9 cellular contexts compared by ENCODE assay signal in the genomic region with DNA sequence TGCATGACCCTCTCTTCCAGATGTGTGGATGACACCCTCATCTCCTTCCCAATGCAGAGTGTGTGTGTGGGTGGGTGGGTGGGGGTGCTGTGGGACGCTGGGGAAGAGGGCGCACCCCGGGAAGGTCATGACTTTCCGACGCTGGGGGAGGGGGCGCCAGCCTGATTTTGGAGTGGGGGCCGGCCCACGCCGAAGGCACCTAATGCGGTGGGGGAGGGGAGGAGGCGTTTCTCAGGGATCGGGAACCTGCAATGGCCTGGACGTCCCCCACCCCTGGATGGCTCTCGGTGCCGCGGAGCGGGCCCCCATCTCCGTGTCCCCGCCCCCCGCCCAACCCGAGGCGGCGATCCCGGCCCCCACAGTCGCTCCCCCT. TPM values are rescaled to one million over a fixed set of nuclear protein-coding genes. Genes with fewer than 3 reads are reported as not detected.
DNase-seq lines count a peak whose midpoint lies in the region; ATAC-seq and TF ChIP-seq lines count a peak whose summit lies in the region.
"Had no signal": no experiment of that assay in that cellular context is flagged by ENCODE, and none has a peak within 500 bp of the region (broad histone marks: within the 10 kb centered on the region; RNA-seq: fewer than 3 reads in every experiment).

No MANE protein-coding gene starts in this region.

- H3K9me3 Mint-ChIP-seq in CD8-positive, alpha-beta memory T cell, result peaks cover 0 to 2% (median 0%) of the 10 kb centered on the region in 5 donors
- no peaks in the 10 kb centered on the region for H3K9me3 Mint-ChIP-seq in endothelial cell (ENCODE audit: unreplicated experiment)

- TF ChIP-seq CTCF in Loucy (conservative IDR thresholded peaks at IDR 0.05; ENCODE audit: low read length) (no peak), esophagus muscularis mucosa (IDR thresholded peaks at IDR 0.05) (no peak), psoas muscle (IDR thresholded peaks at IDR 0.05) (no peak), endothelial cell (IDR thresholded peaks at IDR 0.05; ENCODE audit: unreplicated experiment) (no peak)

- H4K20me1 ChIP-seq in Loucy (ENCODE audit: insufficient read depth, low read length, poor library complexity, severe bottlenecking), result no peaks in the 10 kb centered on the region

- TF ChIP-seq POLR2A in esophagus muscularis mucosa (IDR thresholded peaks at IDR 0.05; ENCODE audit: low read depth), result no peak

- intact Hi-C loops in esophagus muscularis mucosa (cut with DNase I), result no loop called here
- intact Hi-C loops in psoas muscle (cut with DNase I), result no loop called here

- H3K36me3 ChIP-seq in CD8-positive, alpha-beta memory T cell (ENCODE audit: insufficient read depth, low read length), result no peaks in the 10 kb centered on the region
- H3K36me3 ChIP-seq in Loucy (ENCODE audit: insufficient read depth, low read length) (no peaks in the 10 kb centered on the region), esophagus muscularis mucosa (no peaks in the 10 kb centered on the region), psoas muscle (ENCODE audit: insufficient read depth in 1 of 2, low read depth in 1 of 2) (no peaks in the 10 kb centered on the region)

- no peak overlapping the region for H3K9ac ChIP-seq in Loucy (ENCODE audit: low read depth, low read length, poor library complexity, severe bottlenecking)

- peaks cover 5% of the 10 kb centered on the region for H3K4me1 ChIP-seq in CD8-positive, alpha-beta memory T cell (ENCODE audit: insufficient read depth, low read length)
- H3K4me1 ChIP-seq in Loucy (ENCODE audit: insufficient read depth, low read length, poor library complexity, severe bottlenecking) (peaks cover 12% of the 10 kb centered on the region), esophagus muscularis mucosa (peaks cover 0 to 21% (median 18%) of the 10 kb centered on the region in 4 donors), psoas muscle (peaks cover 3% of the 10 kb centered on the region)

- H3K27ac ChIP-seq in CD8-positive, alpha-beta memory T cell (ENCODE audit: low read depth, low read length), result no peak overlapping the region
- H3K27ac ChIP-seq in esophagus muscularis mucosa (replicated peaks in 1 of 4), result no peak overlapping the region
- no peak overlapping the region for H3K27ac ChIP-seq in psoas muscle

- H3K36me3 Mint-ChIP-seq in CD8-positive, alpha-beta memory T cell, result peaks cover 0 to 4% (median 2%) of the 10 kb centered on the region in 3 donors
- peaks cover 4% of the 10 kb centered on the region for H3K36me3 Mint-ChIP-seq in endothelial cell (ENCODE audit: low read depth, unreplicated experiment)

- TF ChIP-seq EP300 in esophagus muscularis mucosa (IDR thresholded peaks at IDR 0.05), result no peak

- H2AFZ ChIP-seq in Loucy (ENCODE audit: low read length), result no peak overlapping the region

- peaks cover 8 to 12% (median 9%) of the 10 kb centered on the region in 3 donors for H3K4me1 Mint-ChIP-seq in CD8-positive, alpha-beta memory T cell
- H3K4me1 Mint-ChIP-seq in endothelial cell (ENCODE audit: unreplicated experiment), result peaks cover 5% of the 10 kb centered on the region

- H3K9me2 ChIP-seq in Loucy (replicated peaks; ENCODE audit: low read depth, low read length), result no peaks in the 10 kb centered on the region

- no peak overlapping the region for H3K27ac Mint-ChIP-seq in CD8-positive, alpha-beta memory T cell
- H3K27ac Mint-ChIP-seq in endothelial cell (ENCODE audit: unreplicated experiment), result no peak overlapping the region
- H3K27ac Mint-ChIP-seq: activated CD8-positive, alpha-beta T cell treated with anti-CD3 and anti-CD28 coated beads, Interleukin-2, amount 10 ng/mL, durations not matched to agents 7 days and 5 days had no signal

- DNase-seq in CD8-positive, alpha-beta memory T cell, result no peak
- DNase-seq in esophagus muscularis mucosa (ENCODE audit: extremely low spot score), result no peak
- DNase-seq in psoas muscle, result no peak
- no peak for DNase-seq in NCI-H510A (lab: John Stamatoyannopoulos, UW)
- no peak for DNase-seq in endothelial cell (ENCODE audit: low spot score)
- DNase-seq: activated CD8-positive, alpha-beta T cell treated with anti-CD3 and anti-CD28 coated beads, Interleukin-2, amount 10 ng/mL, durations not matched to agents 7 days and 5 days had no signal

- ATAC-seq in psoas muscle, result no peak
- no peak for ATAC-seq in HG03469 (IDR thresholded peaks at IDR 0.05; ENCODE audit: unreplicated experiment)
- no peak for ATAC-seq in GM21390 (IDR thresholded peaks at IDR 0.05; ENCODE audit: unreplicated experiment)
- ATAC-seq: activated CD8-positive, alpha-beta T cell treated with anti-CD3 and anti-CD28 coated beads, Interleukin-2, amount 10 ng/mL, durations not matched to agents 7 days and 5 days had no signal

- WGBS in esophagus muscularis mucosa, result no CpG with 5 or more reads among the region's 25 CpGs
- WGBS in psoas muscle, 3 donors, result 0 to 4% (median 2%) methylated on average over 4 to 25 of the region's 25 CpGs

- POLR2A ChIA-PET in CD8-positive, alpha-beta memory T cell (lab: Charles Lee), result no interaction called here

- peak overlapping the region; percentile 68 for H3K4me2 ChIP-seq in Loucy (ENCODE audit: low read depth, low read length, poor library complexity, severe bottlenecking)

- no peaks in the 10 kb centered on the region for H3K79me2 ChIP-seq in Loucy (ENCODE audit: insufficient read depth, low read length)

- H3K27me3 Mint-ChIP-seq in CD8-positive, alpha-beta memory T cell, result peaks cover 82 to 89% of the 10 kb centered on the region in 2 donors
- peaks cover 56% of the 10 kb centered on the region for H3K27me3 Mint-ChIP-seq in endothelial cell (ENCODE audit: unreplicated experiment)

- no peaks in the 10 kb centered on the region for H3K9me3 ChIP-seq in CD8-positive, alpha-beta memory T cell (ENCODE audit: low read length)
- H3K9me3 ChIP-seq in Loucy (ENCODE audit: insufficient read depth, low read depth, low read length), result no peaks in the 10 kb centered on the region
- no peaks in the 10 kb centered on the region for H3K9me3 ChIP-seq in esophagus muscularis mucosa
- H3K9me3 ChIP-seq in psoas muscle, result no peaks in the 10 kb centered on the region

- CTCF ChIA-PET in CD8-positive, alpha-beta memory T cell (lab: Charles Lee), result no interaction called here

- H3K4me3 ChIP-seq in CD8-positive, alpha-beta memory T cell (ENCODE audit: low read length), result no peak overlapping the region
- peak overlapping the region; percentile 56 for H3K4me3 ChIP-seq in Loucy (ENCODE audit: low read length, poor library complexity, severe bottlenecking)
- H3K4me3 ChIP-seq in esophagus muscularis mucosa, result peak overlapping the region; percentile 41 to 54 (median 44)
- peak overlapping the region; percentile 47 for H3K4me3 ChIP-seq in psoas muscle

- H3F3A ChIP-seq in Loucy (ENCODE audit: low read depth), result no peaks in the 10 kb centered on the region

- H3K4me3 Mint-ChIP-seq in CD8-positive, alpha-beta memory T cell, result peak overlapping the region in 4 of 7 donors; percentile 37 to 49 (median 41)
- H3K4me3 Mint-ChIP-seq in endothelial cell (ENCODE audit: unreplicated experiment), result no peak overlapping the region
- H3K4me3 Mint-ChIP-seq: activated CD8-positive, alpha-beta T cell treated with anti-CD3 and anti-CD28 coated beads, Interleukin-2, amount 10 ng/mL, durations not matched to agents 7 days and 5 days had no signal

- H3K27me3 ChIP-seq in CD8-positive, alpha-beta memory T cell (ENCODE audit: insufficient read depth, low read length, poor library complexity, severe bottlenecking), result peaks cover 77% of the 10 kb centered on the region
- H3K27me3 ChIP-seq in Loucy (ENCODE audit: insufficient read depth, low read length, poor library complexity, severe bottlenecking) (peaks cover 14% of the 10 kb centered on the region), esophagus muscularis mucosa (peaks cover 2 to 97% (median 26%) of the 10 kb centered on the region in 4 donors), psoas muscle (ENCODE audit: insufficient read depth in 3 of 3, low read length in 2 of 3) (peaks cover 0 to 73% (median 19%) of the 10 kb centered on the region in 3 donors)

RNA-seq across cellular contexts. Expression of a gene that starts 33.5 kb away (rescaled TPM):
- total RNA-seq in CD8-positive, alpha-beta memory T cell, result under 1 TPM; 0.04 to 0.50 TPM
- not detected for polyA plus RNA-seq in CD8-positive, alpha-beta memory T cell
- total RNA-seq in esophagus muscularis mucosa (1 to 10 TPM; 1.2 to 2.7 (median 2.3) TPM), psoas muscle (under 1 TPM in 3 of 4 donors, not detected in 1; 0.13 to 0.39 (median 0.30) TPM), endothelial cell (ENCODE audit: unreplicated experiment) (0.59 TPM)
- polyA plus RNA-seq in psoas muscle, result under 1 TPM; 0.04 to 0.18 (median 0.08) TPM
